Comparison of ENCODE assay signal across 9 cellular contexts in genomic region chr5:139647406-139648204, GRCh38. TPM values are rescaled to one million over a fixed set of nuclear protein-coding genes. Genes with fewer than 3 reads are reported as not detected.
A peak's percentile ranks its signal among the peaks of the same experiment; 100 is the strongest.
DNase-seq lines count a peak whose midpoint lies in the region; ATAC-seq and TF ChIP-seq lines count a peak whose summit lies in the region.
"Had no signal": no experiment of that assay in that cellular context is flagged by ENCODE, and none has a peak within 500 bp of the region (broad histone marks: within the 10 kb centered on the region; RNA-seq: fewer than 3 reads in every experiment).

No MANE protein-coding gene starts in this region.

- H3K27me3 Mint-ChIP-seq in T-helper 1 cell treated with Interleukin-12 subunit alpha and Interleukin-12 subunit beta and Interleukin-4 antibody, amounts not matched to agents 30 μg/mL and 1 μg/mL, for 36 hours (ENCODE audit: low read depth), result peaks cover 64% of the 10 kb centered on the region

- H3K4me1 Mint-ChIP-seq in T-helper 1 cell treated with Interleukin-12 subunit alpha and Interleukin-12 subunit beta and Interleukin-4 antibody, amounts not matched to agents 30 μg/mL and 1 μg/mL, for 36 hours (ENCODE audit: low read depth), result peaks cover 21% of the 10 kb centered on the region

- H3K4me3 ChIP-seq in adrenal gland, result peak overlapping the region in 2 of 4 donors; percentile 72 to 99

- H3K36me3 Mint-ChIP-seq in T-helper 1 cell treated with Interleukin-12 subunit alpha and Interleukin-12 subunit beta and Interleukin-4 antibody, amounts not matched to agents 30 μg/mL and 1 μg/mL, for 36 hours (ENCODE audit: low read depth), result peaks cover 4% of the 10 kb centered on the region

- H3K27ac Mint-ChIP-seq in T-helper 1 cell treated with Interleukin-12 subunit alpha and Interleukin-12 subunit beta and Interleukin-4 antibody, amounts not matched to agents 30 μg/mL and 1 μg/mL, for 36 hours, result no peak overlapping the region

- TF ChIP-seq CTCF in adrenal gland (IDR thresholded peaks at IDR 0.05), result no peak

- no peaks in the 10 kb centered on the region for H3K36me3 ChIP-seq in adrenal gland (replicated peaks in 1 of 2)

- H3K4me3 Mint-ChIP-seq in T-helper 1 cell treated with Interleukin-12 subunit alpha and Interleukin-12 subunit beta and Interleukin-4 antibody, amounts not matched to agents 30 μg/mL and 1 μg/mL, for 36 hours, result peak overlapping the region; percentile 51

- H3K9me3 ChIP-seq in adrenal gland (replicated peaks in 1 of 3), result no peaks in the 10 kb centered on the region

- no peaks in the 10 kb centered on the region for H3K9me3 Mint-ChIP-seq in T-helper 1 cell treated with Interleukin-12 subunit alpha and Interleukin-12 subunit beta and Interleukin-4 antibody, amounts not matched to agents 30 μg/mL and 1 μg/mL, for 36 hours

- peaks cover 39 to 41% of the 10 kb centered on the region in 2 donors for H3K4me1 ChIP-seq in adrenal gland (replicated peaks in 1 of 2)

- H3K27me3 ChIP-seq in adrenal gland, result no peaks in the 10 kb centered on the region

- DNase-seq in T-helper 1 cell (no peak), adrenal gland (peak in 5 of 7 donors; percentile 6 to 28 (median 18)), left colon (peak; percentile 31 to 37), AG08395 (ENCODE audit: low spot score) (no peak), CD1c-positive myeloid dendritic cell (ENCODE audit: extremely low spot score) (no peak)
- DNase-seq in stimulated activated naive CD4-positive, alpha-beta T cell treated with Interleukin-2 at 50 U/mL for 16 hours (lab: John Stamatoyannopoulos, UW), result no peak
- DNase-seq: T-helper 9 cell had no signal

- 17 to 25% (median 19%) methylated on average over 24 to 48 of the region's 48 CpGs for WGBS in adrenal gland, 4 donors

- TF ChIP-seq POLR2A in adrenal gland (IDR thresholded peaks at IDR 0.05), result no peak

- H3K27ac ChIP-seq in adrenal gland (peak overlapping the region in 2 of 5 donors; percentile 92 to 95), temporal lobe (ENCODE audit: low read depth, low read length) (peak overlapping the region; percentile 44)

- intact Hi-C loops in adrenal gland (cut with DNase I), result loop anchor here in 1 of 2 donors (5.0 kb wide), 1 partner anchor 40 kb away; no protein-coding TSS in a partner anchor
- intact Hi-C loops in left colon (cut with DNase I, micrococcal nuclease), result no loop called here

- ATAC-seq in left colon, result no peak

RNA-seq across cellular contexts. Expression of gene CXXC5, which starts 0.5 kb away (rescaled TPM):
- total RNA-seq in adrenal gland (10 to 100 TPM; 33.5 to 79.3 (median 42.4) TPM), left colon (10 to 100 TPM; 28.2 to 30.2 TPM), temporal lobe (33.4 TPM)
- 10 to 100 TPM; 17.7 to 29.8 (median 27.8) TPM for polyA plus RNA-seq in adrenal gland

Comparison
In these comparisons a context has a peak if more than half of its experiments do, and no peak if none do; other contexts are left out.
1. DNase-seq: peak in adrenal gland (5 of 7) and left colon (2 of 2); none in T-helper 1 cell (0 of 5), AG08395 (single experiment), CD1c-positive myeloid dendritic cell (single experiment) and stimulated activated naive CD4-positive, alpha-beta T cell treated with Interleukin-2 at 50 U/mL for 16 hours (single experiment).